Comparison of ENCODE assay signal across 13 cellular contexts in the genomic region with DNA sequence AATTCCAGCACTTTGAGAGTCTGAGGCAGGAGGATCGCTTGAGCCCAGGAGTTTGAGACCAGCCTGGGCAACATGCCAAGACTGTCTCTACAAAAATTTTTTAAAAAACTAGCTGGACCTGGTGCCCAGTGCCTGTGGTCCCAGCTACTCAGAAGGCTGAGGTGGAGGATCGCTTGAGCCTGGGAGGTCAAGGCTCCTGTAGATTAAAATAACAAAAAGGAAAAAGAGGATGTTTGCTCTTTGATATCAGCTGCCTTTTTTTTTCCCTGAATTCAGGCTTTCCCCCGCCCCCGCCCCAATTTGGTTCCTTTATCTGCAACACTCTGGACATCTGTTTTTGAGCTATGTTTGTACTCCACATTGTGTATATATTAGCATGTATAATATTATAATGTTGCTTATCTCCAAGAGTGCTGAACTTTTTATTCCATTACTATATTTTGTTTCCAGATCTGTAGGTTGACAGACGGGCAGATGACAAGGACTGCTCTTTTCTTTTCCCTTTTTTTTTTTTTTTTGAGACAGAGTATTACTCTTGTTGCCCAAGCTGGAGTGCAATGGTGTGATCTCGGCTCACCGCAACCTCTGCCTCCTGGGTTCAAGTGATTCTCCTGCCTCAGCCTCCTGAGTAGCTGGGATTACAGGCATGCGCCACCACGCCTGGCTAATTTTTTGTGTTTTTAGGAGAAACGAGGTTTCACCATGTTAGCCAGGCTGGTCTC. TPM values are rescaled to one million over a fixed set of nuclear protein-coding genes. Genes with fewer than 3 reads are reported as not detected.
DNase-seq lines count a peak whose midpoint lies in the region; ATAC-seq and TF ChIP-seq lines count a peak whose summit lies in the region.
"Had no signal": no experiment of that assay in that cellular context is flagged by ENCODE, and none has a peak within 500 bp of the region (broad histone marks: within the 10 kb centered on the region; RNA-seq: fewer than 3 reads in every experiment).

No MANE protein-coding gene starts in this region.

- no peak overlapping the region for H4K8ac ChIP-seq in IMR-90 (ENCODE audit: low read depth in 2 of 2, low read length in 2 of 2)

- H2AFZ ChIP-seq in ACC112 (ENCODE audit: low read length, unreplicated experiment) (no peak overlapping the region), IMR-90 (replicated peaks; ENCODE audit: low read length, poor library complexity) (no peak overlapping the region), osteoblast (ENCODE audit: low read length) (no peak overlapping the region)

- no peak for TF ChIP-seq POLR2A in IMR-90 (IDR thresholded peaks at IDR 0.05; ENCODE audit: low read depth, low read length)

- H2BK120ac ChIP-seq in IMR-90 (ENCODE audit: low read depth, low read length): no peak overlapping the region; the same call in 1 of the 2 replicates

- H3K9me3 ChIP-seq in IMR-90 (ENCODE audit: control insufficient read depth, insufficient read depth, low read length) (no peaks in the 10 kb centered on the region), osteoblast (ENCODE audit: low read depth, low read length) (no peaks in the 10 kb centered on the region)
- H3K9me3 ChIP-seq in CD4-positive, alpha-beta memory T cell (ENCODE audit: control insufficient read depth in 1 of 2, low read length in 2 of 2): no peaks in the 10 kb centered on the region
- H3K9me3 ChIP-seq: HAP-1 had no signal

- H3K36me3 ChIP-seq in ACC112 (ENCODE audit: insufficient read depth, low read length) (no peaks in the 10 kb centered on the region), IMR-90 (ENCODE audit: control insufficient read depth, insufficient read depth, low read length) (no peaks in the 10 kb centered on the region), osteoblast (ENCODE audit: insufficient read depth, low read length) (peaks cover 5% of the 10 kb centered on the region)
- no peaks in the 10 kb centered on the region for H3K36me3 ChIP-seq in CD4-positive, alpha-beta memory T cell (ENCODE audit: insufficient read depth, low read length)
- H3K36me3 ChIP-seq: HAP-1 had no signal

- in situ Hi-C loops in IMR-90 (cut with MboI; ENCODE audit: low sequenced_read_pairs): no loop called here

- H3K27ac Mint-ChIP-seq in CD4-positive, alpha-beta memory T cell: peak overlapping the region in 1 of 7 donors; percentile 11

- dilution Hi-C loops in IMR-90 (cut with HindIII; ENCODE audit: low sequenced_read_pairs, unreplicated experiment): no loop called here

- 0 out of 2 replicates have a peak overlapping the region, but pooled peaks have one; percentile 26 for H3K14ac ChIP-seq in IMR-90 (replicated peaks; ENCODE audit: low read depth, low read length)

- no peak overlapping the region for H3K56ac ChIP-seq in IMR-90 (ENCODE audit: extremely low read depth, insufficient read depth, low read length)

- peak overlapping the region; percentile 89 for H3K27ac ChIP-seq in ACC112 (ENCODE audit: low read depth, low read length)
- peak overlapping the region; percentile 66; the same call in 1 of the 2 replicates for H3K27ac ChIP-seq in IMR-90 (ENCODE audit: insufficient read depth, low read length)
- H3K27ac ChIP-seq in osteoblast (ENCODE audit: low read depth, low read length): peak overlapping the region; percentile 27
- no peak overlapping the region for H3K27ac ChIP-seq in CD4-positive, alpha-beta memory T cell (ENCODE audit: low read depth, low read length)
- H3K27ac ChIP-seq: WERI-Rb-1 had no signal

- H3K9me1 ChIP-seq in IMR-90 (ENCODE audit: insufficient read depth, low read length): peaks cover 13% of the 10 kb centered on the region

- H4K5ac ChIP-seq in IMR-90 (ENCODE audit: low read depth, low read length): no peak overlapping the region

- WGBS in IMR-90 (ENCODE audit: extremely low coverage in 2 of 2, insufficient read length in 1 of 2), 2 experiments: 20% methylated on average over 1 of the region's 10 CpGs; no CpG with 5 or more reads in 1 of the 2 experiments

- H3K36me3 Mint-ChIP-seq in CD4-positive, alpha-beta memory T cell: peaks cover 0 to 11% of the 10 kb centered on the region in 2 donors

- POLR2A ChIA-PET in IMR-90 (lab: Charles Lee; ENCODE audit: unreplicated experiment): interaction anchor here (0.6 to 1.0 kb wide), 3 partner anchors 9 to 23 kb away, joined by 3 to 4 read pairs (median 3); partner anchors contain the start of gene ZNF106
- POLR2A ChIA-PET in CD4-positive, alpha-beta memory T cell (lab: Charles Lee; ENCODE audit: partially characterized antibody): interaction anchor here (2.9 kb wide), 1 partner anchor 9 kb away, joined by 17 read pairs; the partner anchor contains the start of gene ZNF106

- H3K9me3 Mint-ChIP-seq in CD4-positive, alpha-beta memory T cell: no peaks in the 10 kb centered on the region
- H3K9me3 Mint-ChIP-seq: CD4-positive, CD25-positive, alpha-beta regulatory T cell had no signal

- ATAC-seq in IMR-90 (ENCODE audit: low read depth): no peak

- no peak overlapping the region for H4K91ac ChIP-seq in IMR-90 (ENCODE audit: insufficient read depth, low read depth, low read length)

- intact Hi-C loops in IMR-90 (cut with micrococcal nuclease): no loop called here
- intact Hi-C loops in CD4-positive, alpha-beta memory T cell (cut with micrococcal nuclease): no loop called here

- peak overlapping the region; percentile 9; the same call in 1 of the 2 replicates for H2AK5ac ChIP-seq in IMR-90 (ENCODE audit: low read depth, low read length)

- H3K4me1 ChIP-seq in ACC112 (ENCODE audit: control insufficient read depth, insufficient read depth, low read length, unreplicated experiment): peaks cover 37% of the 10 kb centered on the region
- peaks cover 7% of the 10 kb centered on the region; the same call in 1 of the 2 replicates for H3K4me1 ChIP-seq in IMR-90 (ENCODE audit: control insufficient read depth, insufficient read depth, low read length)
- H3K4me1 ChIP-seq in osteoblast (ENCODE audit: insufficient read depth, low read length): peaks cover 30% of the 10 kb centered on the region
- peaks cover 24% of the 10 kb centered on the region for H3K4me1 ChIP-seq in CD4-positive, alpha-beta memory T cell (ENCODE audit: insufficient read depth, low read length)

- H3K27me3 Mint-ChIP-seq in CD4-positive, alpha-beta memory T cell: no peaks in the 10 kb centered on the region
- H3K27me3 Mint-ChIP-seq: CD4-positive, CD25-positive, alpha-beta regulatory T cell had no signal

- H3K79me2 ChIP-seq in ACC112 (ENCODE audit: control insufficient read depth, insufficient read depth, low read length, unreplicated experiment): peaks cover 67% of the 10 kb centered on the region
- peaks cover 72% of the 10 kb centered on the region for H3K79me2 ChIP-seq in osteoblast (ENCODE audit: insufficient read depth, low read length)

- no peak overlapping the region for H3K9ac ChIP-seq in IMR-90 (ENCODE audit: low read depth, low read length)

- H3K4ac ChIP-seq in IMR-90 (ENCODE audit: low read depth, low read length): peak overlapping the region; percentile 43; the same call in 1 of the 2 replicates

- peaks cover 36 to 80% of the 10 kb centered on the region in 2 experiments for H3K79me1 ChIP-seq in IMR-90 (ENCODE audit: low read depth in 1 of 2, low read length in 2 of 2)

- no peak overlapping the region for H2BK20ac ChIP-seq in IMR-90 (ENCODE audit: low read depth, low read length)

- BruUV-seq in IMR-90 (replicated peaks; lab: Mats Ljungman, UMichigan): no TSS peak

- H3K4me1 Mint-ChIP-seq in CD4-positive, alpha-beta memory T cell: peaks cover 28 to 53% (median 40%) of the 10 kb centered on the region in 4 donors

- no peak overlapping the region for H3K4me3 ChIP-seq in ACC112 (ENCODE audit: low read depth, low read length)
- H3K4me3 ChIP-seq in IMR-90 (ENCODE audit: insufficient read depth, low read depth, low read length): no peak overlapping the region
- H3K4me3 ChIP-seq in choroid plexus epithelial cell (ENCODE audit: low read depth, low read length): no peak overlapping the region
- H3K4me3 ChIP-seq in osteoblast (ENCODE audit: insufficient read depth, low read length): no peak overlapping the region
- no peak overlapping the region for H3K4me3 ChIP-seq in CD4-positive, alpha-beta memory T cell (ENCODE audit: low read length in 2 of 2)
- H3K4me3 ChIP-seq: HAP-1 had no signal

- peak overlapping the region; percentile 9; the same call in 1 of the 2 replicates for H3K18ac ChIP-seq in IMR-90 (ENCODE audit: low read depth, low read length)

- no peak overlapping the region for H3K4me3 Mint-ChIP-seq in CD4-positive, alpha-beta memory T cell

- H3K27me3 ChIP-seq in ACC112 (ENCODE audit: insufficient read depth, low read length) (no peaks in the 10 kb centered on the region), IMR-90 (ENCODE audit: control insufficient read depth, insufficient read depth, low read length) (no peaks in the 10 kb centered on the region), osteoblast (ENCODE audit: insufficient read depth, low read length) (no peaks in the 10 kb centered on the region)
- no peaks in the 10 kb centered on the region for H3K27me3 ChIP-seq in CD4-positive, alpha-beta memory T cell (ENCODE audit: insufficient read depth, low read length)

- no peak overlapping the region; the same call in 1 of the 2 replicates for H3K23ac ChIP-seq in IMR-90 (ENCODE audit: low read depth, low read length)

- no peak overlapping the region for H2AK9ac ChIP-seq in IMR-90 (replicated peaks; ENCODE audit: low read depth, low read length, poor library complexity)

- no peak overlapping the region for H2BK15ac ChIP-seq in IMR-90 (ENCODE audit: low read depth, low read length)

- peak overlapping the region; percentile 76 for H2BK5ac ChIP-seq in IMR-90 (ENCODE audit: low read depth, low read length, poor library complexity, severe bottlenecking)

- no peak for TF ChIP-seq CTCF in IMR-90 (conservative IDR thresholded peaks at IDR 0.05; ENCODE audit: low read depth, low read length)
- no peak for TF ChIP-seq CTCF in choroid plexus epithelial cell (conservative IDR thresholded peaks at IDR 0.05; ENCODE audit: low read depth, low read length)
- no peak for TF ChIP-seq CTCF in osteoblast (IDR thresholded peaks at IDR 0.05; ENCODE audit: extremely low read depth, low read depth, low read length)

- CTCF ChIA-PET in IMR-90 (lab: Yijun Ruan, JAX): interaction anchor here (1.0 kb wide), 1 partner anchor 9 kb away, joined by 5 read pairs; no protein-coding TSS in a partner anchor
- CTCF ChIA-PET in CD4-positive, alpha-beta memory T cell (lab: Charles Lee; ENCODE audit: partially characterized antibody): interaction anchor here (1.2 kb wide), 1 partner anchor 426 kb away, joined by 3 read pairs; no protein-coding TSS in a partner anchor

- H4K20me1 ChIP-seq in IMR-90 (ENCODE audit: insufficient read depth, low read length) (peaks cover 16% of the 10 kb centered on the region; the same call in 1 of the 2 replicates), osteoblast (ENCODE audit: insufficient read depth, low read length) (peaks cover 8% of the 10 kb centered on the region)

- no peak overlapping the region for H3K4me2 ChIP-seq in IMR-90 (ENCODE audit: low read depth, low read length)
- H3K4me2 ChIP-seq in osteoblast (ENCODE audit: insufficient read depth, low read length): no peak overlapping the region

- no peak for TF ChIP-seq RAD21 in IMR-90 (IDR thresholded peaks at IDR 0.05; ENCODE audit: low read length)

- DNase-seq in IMR-90 (no peak), choroid plexus epithelial cell (ENCODE audit: low read depth) (peak; percentile 39), osteoblast (ENCODE audit: insufficient read length, low spot score, missing footprints) (no peak), SW 1271 (lab: John Stamatoyannopoulos, UW) (no peak), NCI-H1930 (lab: John Stamatoyannopoulos, UW) (no peak)
- no peak for DNase-seq in activated naive CD4-positive, alpha-beta T cell treated with Interleukin-2 at 50 U/mL for 16 hours
- no peak for DNase-seq in CD4-positive, alpha-beta memory T cell
- DNase-seq: activated naive CD4-positive, alpha-beta T cell treated with anti-CD3 and anti-CD28 coated beads, Interleukin-2, amount 50 U/mL, for 16 hours; NCI-H69; WERI-Rb-1 had no signal

RNA-seq across cellular contexts. Expression of gene SNAP23, which starts 4.6 kb away (rescaled TPM):
- 36.0 and 72.5 TPM in 2 replicates for total RNA-seq in IMR-90 (2012; rRNA removed)
- polyA plus RNA-seq in IMR-90 (2012; rRNA removed): 37.2 and 45.5 TPM in 2 replicates
- polyA plus RNA-seq in IMR-90 (2012; cell fraction: cytosol; rRNA removed): 7.1 and 8.5 TPM in 2 replicates
- polyA plus RNA-seq in IMR-90 (2012; cell fraction: nucleus; rRNA removed; ENCODE audit: low replicate concordance): 7.5 and 77.2 TPM in 2 replicates
- 81.4 and 87.5 TPM in 2 replicates for total RNA-seq in osteoblast
- total RNA-seq in CD4-positive, alpha-beta memory T cell: 10 to 100 TPM; 70.6 to 72.0 TPM
- polyA plus RNA-seq in CD4-positive, alpha-beta memory T cell: 10 to 100 TPM; 81.9 to 92.3 TPM

RNA-seq across cellular contexts. Expression of gene ZNF106, which starts 9.1 kb away (rescaled TPM):
- total RNA-seq in IMR-90 (2012; rRNA removed) (87.5 and 107 TPM in 2 replicates), osteoblast (89.0 and 94.6 TPM in 2 replicates)
- 19.2 TPM in 2 replicates for polyA plus RNA-seq in IMR-90 (2012; rRNA removed)
- 6.9 and 8.5 TPM in 2 replicates for polyA plus RNA-seq in IMR-90 (2012; cell fraction: cytosol; rRNA removed)
- 4.0 and 13.9 TPM in 2 replicates for polyA plus RNA-seq in IMR-90 (2012; cell fraction: nucleus; rRNA removed; ENCODE audit: low replicate concordance)
- 10 to 100 TPM; 41.1 to 47.5 TPM for total RNA-seq in CD4-positive, alpha-beta memory T cell
- 10 to 100 TPM; 16.1 to 53.2 TPM for polyA plus RNA-seq in CD4-positive, alpha-beta memory T cell

RNA-seq across cellular contexts. Expression of gene LRRC57, which starts 48.5 kb away (rescaled TPM):
- total RNA-seq in IMR-90 (2012; rRNA removed): 9.5 and 10.0 TPM in 2 replicates
- 7.4 and 11.3 TPM in 2 replicates for polyA plus RNA-seq in IMR-90 (2012; rRNA removed)
- polyA plus RNA-seq in IMR-90 (2012; cell fraction: cytosol; rRNA removed): 3.2 and 4.7 TPM in 2 replicates
- 2.2 and 7.1 TPM in 2 replicates for polyA plus RNA-seq in IMR-90 (2012; cell fraction: nucleus; rRNA removed; ENCODE audit: low replicate concordance)
- 16.3 and 17.4 TPM in 2 replicates for total RNA-seq in osteoblast
- total RNA-seq in CD4-positive, alpha-beta memory T cell: 10 to 100 TPM; 19.0 to 20.0 TPM
- polyA plus RNA-seq in CD4-positive, alpha-beta memory T cell: 1 to 10 TPM; 6.6 to 9.2 TPM

RNA-seq across cellular contexts. Expression of gene HAUS2, which starts 48.6 kb away (rescaled TPM):
- total RNA-seq in IMR-90 (2012; rRNA removed) (22.4 and 29.2 TPM in 2 replicates), osteoblast (18.5 and 20.6 TPM in 2 replicates)
- polyA plus RNA-seq in IMR-90 (2012; rRNA removed): 12.3 and 18.4 TPM in 2 replicates
- polyA plus RNA-seq in IMR-90 (2012; cell fraction: cytosol; rRNA removed): 5.7 and 7.8 TPM in 2 replicates
- 3.1 and 6.2 TPM in 2 replicates for polyA plus RNA-seq in IMR-90 (2012; cell fraction: nucleus; rRNA removed; ENCODE audit: low replicate concordance)
- 10 to 100 TPM; 16.4 to 20.0 TPM for total RNA-seq in CD4-positive, alpha-beta memory T cell
- 10 to 100 TPM; 26.4 to 28.2 TPM for polyA plus RNA-seq in CD4-positive, alpha-beta memory T cell
